13 cellular contexts compared by ENCODE assay signal in the genomic region with DNA sequence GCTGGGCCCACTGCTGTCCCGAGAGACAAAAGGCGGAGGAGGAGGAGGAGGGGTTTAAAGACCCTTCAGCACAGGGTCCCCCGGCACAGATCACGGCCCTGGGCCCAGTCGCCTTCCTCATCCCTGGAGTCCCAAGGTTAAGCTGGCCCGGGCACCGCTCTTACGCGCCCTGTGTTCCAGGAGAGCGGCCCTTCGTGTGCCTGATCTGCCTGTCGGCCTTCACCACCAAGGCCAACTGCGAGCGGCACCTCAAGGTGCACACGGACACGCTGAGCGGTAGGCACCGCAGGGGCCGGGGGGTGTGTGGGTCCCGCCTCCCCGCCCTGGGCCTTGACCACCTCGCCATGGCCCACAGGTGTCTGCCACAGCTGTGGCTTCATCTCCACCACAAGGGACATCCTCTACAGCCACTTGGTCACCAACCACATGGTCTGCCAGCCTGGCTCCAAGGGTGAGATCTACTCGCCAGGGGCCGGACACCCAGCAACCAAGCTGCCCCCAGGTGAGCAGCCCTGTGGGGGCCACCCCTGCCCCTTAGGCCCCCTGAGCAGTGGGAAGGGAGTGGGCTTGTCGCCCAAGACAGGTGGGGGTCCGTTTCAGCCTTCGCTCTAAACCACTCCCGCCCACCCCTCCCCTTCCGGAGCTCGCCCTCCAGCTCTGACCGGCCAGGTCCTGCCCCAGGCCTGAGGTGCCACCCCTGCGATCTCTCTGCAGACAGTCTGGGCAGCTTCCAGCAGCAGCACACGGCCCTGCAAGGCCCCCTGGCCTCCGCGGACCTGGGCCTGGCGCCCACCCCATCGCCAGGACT. TPM values are rescaled to one million over a fixed set of nuclear protein-coding genes. Genes with fewer than 3 reads are reported as not detected.
A peak's percentile ranks its signal among the peaks of the same experiment; 100 is the strongest.
DNase-seq lines count a peak whose midpoint lies in the region; ATAC-seq and TF ChIP-seq lines count a peak whose summit lies in the region.
"Had no signal": no experiment of that assay in that cellular context is flagged by ENCODE, and none has a peak within 500 bp of the region (broad histone marks: within the 10 kb centered on the region; RNA-seq: fewer than 3 reads in every experiment).

No MANE protein-coding gene starts in this region.

- no peaks in the 10 kb centered on the region for H4K20me1 ChIP-seq in PC-3 (ENCODE audit: low read length)

- H2AFZ ChIP-seq in PC-3 (ENCODE audit: low read length): no peak overlapping the region

- H3K4me3 ChIP-seq in PC-3 (ENCODE audit: low read length): peak overlapping the region; percentile 57; the same call in 1 of the 2 replicates
- peak overlapping the region; percentile 74 to 99 (median 75) for H3K4me3 ChIP-seq in esophagus muscularis mucosa
- H3K4me3 ChIP-seq in muscle layer of colon (ENCODE audit: low read depth in 1 of 2, low read length in 2 of 2): peak overlapping the region; percentile 38 to 55
- H3K4me3 ChIP-seq in tibial artery: peak overlapping the region; percentile 66 to 87

- DNase-seq in PC-3 (no peak), esophagus muscularis mucosa (ENCODE audit: extremely low spot score) (no peak), tibial artery (no peak), DMS 273 treated with DMSO at 0.1 percent for 48 hours (lab: John Stamatoyannopoulos, UW) (no peak)
- DNase-seq: activated CD4-positive, alpha-beta T cell treated with anti-CD3 and anti-CD28 coated beads, Interleukin-2, amount 10 ng/mL, durations not matched to agents 7 days and 5 days; activated gamma-delta T cell treated with Interleukin-2 at 50 U/mL for 16 hours; Caco-2; stimulated activated CD4-positive, alpha-beta T cell treated with anti-CD3 and anti-CD28 coated beads, Interleukin-12 subunit alpha, Interleukin-12 subunit beta, amount 100 ng/mL, for 4 hours; T-cell had no signal

- no peaks in the 10 kb centered on the region for H3K9me3 ChIP-seq in PC-3 (ENCODE audit: low read length)
- no peaks in the 10 kb centered on the region for H3K9me3 ChIP-seq in esophagus muscularis mucosa
- H3K9me3 ChIP-seq in muscle layer of colon (ENCODE audit: low read length): no peaks in the 10 kb centered on the region
- H3K9me3 ChIP-seq in tibial artery: no peaks in the 10 kb centered on the region
- H3K9me3 ChIP-seq: Caco-2 had no signal

- TF ChIP-seq EP300 in esophagus muscularis mucosa (IDR thresholded peaks at IDR 0.05): no peak

- H3K4me2 ChIP-seq in PC-3 (ENCODE audit: low read length): peak overlapping the region; percentile 71

- intact Hi-C loops in PC-3 (cut with micrococcal nuclease) (no loop called here), esophagus muscularis mucosa (cut with DNase I) (no loop called here), tibial artery (cut with DNase I; ENCODE audit: low total_unique reads) (no loop called here)

- H3K27me3 ChIP-seq in PC-3 (ENCODE audit: low read length): no peaks in the 10 kb centered on the region
- no peaks in the 10 kb centered on the region for H3K27me3 ChIP-seq in esophagus muscularis mucosa
- H3K27me3 ChIP-seq in muscle layer of colon (ENCODE audit: control insufficient read depth in 1 of 2, insufficient read depth in 2 of 2, low read length in 2 of 2): no peaks in the 10 kb centered on the region
- H3K27me3 ChIP-seq in tibial artery: peaks cover 0 to 14% of the 10 kb centered on the region in 2 donors

- no peaks in the 10 kb centered on the region for H3K36me3 ChIP-seq in PC-3 (ENCODE audit: low read depth, low read length)
- H3K36me3 ChIP-seq in esophagus muscularis mucosa: peaks cover 0 to 18% (median 10%) of the 10 kb centered on the region in 4 donors
- no peaks in the 10 kb centered on the region for H3K36me3 ChIP-seq in muscle layer of colon (ENCODE audit: insufficient read depth, low read length)
- H3K36me3 ChIP-seq in tibial artery: peaks cover 0 to 15% (median 0%) of the 10 kb centered on the region in 3 donors

- H3K27ac ChIP-seq in PC-3 (ENCODE audit: low read length) (no peak overlapping the region), esophagus muscularis mucosa (replicated peaks in 1 of 4) (peak overlapping the region in 3 of 4 donors; percentile 57 to 80 (median 57)), muscle layer of colon (ENCODE audit: low read depth, low read length) (peak overlapping the region; percentile 66), tibial artery (peak overlapping the region in 1 of 2 donors; percentile 44)

- POLR2A ChIA-PET in PC-3 (lab: Charles Lee; ENCODE audit: unreplicated experiment): no interaction called here

- WGBS in esophagus muscularis mucosa: 87% methylated on average over 19 of the region's 37 CpGs

- H3K9ac ChIP-seq in PC-3 (ENCODE audit: low read length) (peak overlapping the region; percentile 58; the same call in 1 of the 2 replicates), muscle layer of colon (ENCODE audit: low read length) (no peak overlapping the region)

- ATAC-seq in PC-3 (no peak), GM21526 (IDR thresholded peaks at IDR 0.05; ENCODE audit: low FRiP score, unreplicated experiment) (no peak), HG03025 (IDR thresholded peaks at IDR 0.05; ENCODE audit: low FRiP score, unreplicated experiment) (no peak), GM21528 (IDR thresholded peaks at IDR 0.05; ENCODE audit: low FRiP score, unreplicated experiment) (no peak)
- ATAC-seq: T-cell had no signal

- 0 out of 2 replicates have a peak, but pooled peaks cover 6% of the 10 kb centered on the region for H3K4me1 ChIP-seq in PC-3 (ENCODE audit: insufficient read depth, low read length)
- H3K4me1 ChIP-seq in esophagus muscularis mucosa: peaks cover 20 to 39% (median 33%) of the 10 kb centered on the region in 4 donors
- H3K4me1 ChIP-seq in muscle layer of colon (ENCODE audit: insufficient read depth, low read length): peaks cover 17% of the 10 kb centered on the region
- H3K4me1 ChIP-seq in tibial artery: peaks cover 5 to 36% (median 25%) of the 10 kb centered on the region in 4 donors

- CTCF ChIA-PET in PC-3 (lab: Charles Lee): no interaction called here

- H3K79me2 ChIP-seq in PC-3 (ENCODE audit: low read length): peaks cover 13% of the 10 kb centered on the region

- no peaks in the 10 kb centered on the region for H3F3A ChIP-seq in PC-3 (ENCODE audit: low read length, unreplicated experiment)

- no peak for TF ChIP-seq CTCF in PC-3 (conservative IDR thresholded peaks at IDR 0.05; ENCODE audit: low read depth, low read length)
- no peak for TF ChIP-seq CTCF in esophagus muscularis mucosa (IDR thresholded peaks at IDR 0.05)
- no peak for TF ChIP-seq CTCF in tibial artery (IDR thresholded peaks at IDR 0.05)

- no peak for TF ChIP-seq POLR2A in esophagus muscularis mucosa (IDR thresholded peaks at IDR 0.05; ENCODE audit: low read depth)

- TSS peak; percentile 27 for BruUV-seq in PC-3 (replicated peaks; lab: Mats Ljungman, UMichigan)

- no peaks in the 10 kb centered on the region for H3K9me2 ChIP-seq in PC-3 (replicated peaks; ENCODE audit: low read length)

RNA-seq across cellular contexts. Expression of gene ZC3H18, which starts 37.6 kb away (rescaled TPM):
- total RNA-seq in PC-3 (2014; rRNA removed) (11.8 and 24.5 TPM in 2 replicates), esophagus muscularis mucosa (10 to 100 TPM; 15.9 to 29.1 (median 26.6) TPM)
